Comparison of ENCODE assay signal across 19 cellular contexts in genomic region chr7:44124822-44125202, GRCh38. TPM values are rescaled to one million over a fixed set of nuclear protein-coding genes. Genes with fewer than 3 reads are reported as not detected.
DNase-seq lines count a peak whose midpoint lies in the region; ATAC-seq and TF ChIP-seq lines count a peak whose summit lies in the region.
"Had no signal": no experiment of that assay in that cellular context is flagged by ENCODE, and none has a peak within 500 bp of the region (broad histone marks: within the 10 kb centered on the region; RNA-seq: fewer than 3 reads in every experiment).

No MANE protein-coding gene starts in this region.

- H3K4me1 ChIP-seq in neural progenitor cell: peaks cover 9% of the 10 kb centered on the region

- no peak overlapping the region for H3K4me2 ChIP-seq in neural progenitor cell

- peaks cover 13% of the 10 kb centered on the region for H3K36me3 Mint-ChIP-seq in activated naive CD4-positive, alpha-beta T cell treated with anti-CD3 and anti-CD28 coated beads, Interleukin-2, amount 10 ng/mL, durations not matched to agents 7 days and 5 days
- H3K36me3 Mint-ChIP-seq in activated naive CD4-positive, alpha-beta T cell treated with anti-CD3 and anti-CD28 coated beads, Interleukin-2, amount 50 U/mL, for 72 hours: peaks cover 12 to 22% of the 10 kb centered on the region in 2 donors
- peaks cover 15% of the 10 kb centered on the region for H3K36me3 Mint-ChIP-seq in effector memory CD8-positive, alpha-beta T cell (ENCODE audit: insufficient read depth)
- peaks cover 11% of the 10 kb centered on the region for H3K36me3 Mint-ChIP-seq in neural progenitor cell

- no peak for ATAC-seq in activated naive CD4-positive, alpha-beta T cell treated with anti-CD3 and anti-CD28 coated beads, Interleukin-2, amount 50 U/mL, for 72 hours
- ATAC-seq in effector memory CD8-positive, alpha-beta T cell (replicated peaks): no peak
- ATAC-seq in GM18907 (IDR thresholded peaks at IDR 0.05; ENCODE audit: unreplicated experiment): no peak

- no peak for TF ChIP-seq CTCF in neural progenitor cell (IDR thresholded peaks at IDR 0.05)

- H3K27ac Mint-ChIP-seq in activated naive CD4-positive, alpha-beta T cell treated with anti-CD3 and anti-CD28 coated beads, Interleukin-2, amount 10 ng/mL, durations not matched to agents 7 days and 5 days: no peak overlapping the region
- no peak overlapping the region for H3K27ac Mint-ChIP-seq in activated naive CD4-positive, alpha-beta T cell treated with anti-CD3 and anti-CD28 coated beads, Interleukin-2, amount 50 U/mL, for 72 hours
- no peak overlapping the region for H3K27ac Mint-ChIP-seq in effector memory CD8-positive, alpha-beta T cell
- H3K27ac Mint-ChIP-seq in neural progenitor cell: no peak overlapping the region

- peaks cover 16% of the 10 kb centered on the region for H3K27me3 ChIP-seq in neural progenitor cell
- H3K27me3 ChIP-seq: stomach, transverse colon had no signal

- peaks cover 3% of the 10 kb centered on the region for H3F3A ChIP-seq in neural progenitor cell (ENCODE audit: low read depth)

- no peak overlapping the region for H3K27ac ChIP-seq in neural progenitor cell

- CTCF ChIA-PET in activated naive CD4-positive, alpha-beta T cell treated with anti-CD3 and anti-CD28 coated beads, Interleukin-2, amount 10 ng/mL, durations not matched to agents 7 days and 5 days (lab: Charles Lee): interaction anchor here (0.9 kb wide), 1 partner anchor 78 kb away, joined by 3 read pairs; no protein-coding TSS in a partner anchor

- no peaks in the 10 kb centered on the region for H4K20me1 ChIP-seq in neural progenitor cell (ENCODE audit: low read depth)

- peaks cover 47% of the 10 kb centered on the region for H3K27me3 Mint-ChIP-seq in activated naive CD4-positive, alpha-beta T cell treated with anti-CD3 and anti-CD28 coated beads, Interleukin-2, amount 10 ng/mL, durations not matched to agents 7 days and 5 days
- H3K27me3 Mint-ChIP-seq in effector memory CD8-positive, alpha-beta T cell: no peaks in the 10 kb centered on the region
- H3K27me3 Mint-ChIP-seq in neural progenitor cell (ENCODE audit: insufficient read depth, low read depth): peaks cover 6% of the 10 kb centered on the region

- H3K4me3 Mint-ChIP-seq in activated naive CD4-positive, alpha-beta T cell treated with anti-CD3 and anti-CD28 coated beads, Interleukin-2, amount 10 ng/mL, durations not matched to agents 7 days and 5 days: peak overlapping the region; percentile 22
- H3K4me3 Mint-ChIP-seq in effector memory CD8-positive, alpha-beta T cell: peak overlapping the region; percentile 87 to 97
- H3K4me3 Mint-ChIP-seq in neural progenitor cell: peak overlapping the region; percentile 91

- no peak for DNase-seq in activated naive CD4-positive, alpha-beta T cell treated with anti-CD3 and anti-CD28 coated beads, Interleukin-2, amount 10 ng/mL, durations not matched to agents 7 days and 5 days
- DNase-seq in activated naive CD4-positive, alpha-beta T cell treated with anti-CD3 and anti-CD28 coated beads, Interleukin-2, amount 50 U/mL, for 72 hours (ENCODE audit: low spot score in 2 of 2): no peak
- DNase-seq in NAMALWA (ENCODE audit: low spot score) (peak; percentile 25), neural progenitor cell (ENCODE audit: low spot score) (no peak), anterior cingulate cortex (lab: John Stamatoyannopoulos, UW) (no peak)
- DNase-seq in effector memory CD8-positive, alpha-beta T cell: no peak
- DNase-seq in activated effector memory CD4-positive, alpha-beta T cell treated with Interleukin-2 at 50 U/mL for 16 hours: no peak
- DNase-seq: COR-L47; DMS79 treated with DMSO at 0.1 percent for 48 hours; NCI-H187; NCI-H748 treated with DMSO at 0.1 percent for 48 hours; retina; Right ventricle myocardium superior; stimulated activated CD4-positive, alpha-beta T cell treated with anti-CD3 and anti-CD28 coated beads, Interleukin-4, amount 100 ng/mL, for 1 hour; stomach; transverse colon had no signal

- H3K4me1 Mint-ChIP-seq in activated naive CD4-positive, alpha-beta T cell treated with anti-CD3 and anti-CD28 coated beads, Interleukin-2, amount 10 ng/mL, durations not matched to agents 7 days and 5 days: peaks cover 34% of the 10 kb centered on the region
- peaks cover 14% of the 10 kb centered on the region in 2 donors for H3K4me1 Mint-ChIP-seq in effector memory CD8-positive, alpha-beta T cell (ENCODE audit: low read depth in 2 of 2)
- H3K4me1 Mint-ChIP-seq in neural progenitor cell: peaks cover 21% of the 10 kb centered on the region

- H3K79me2 ChIP-seq in neural progenitor cell (ENCODE audit: low read depth): peaks cover 32% of the 10 kb centered on the region

- H3K4me3 ChIP-seq in neural progenitor cell: no peak overlapping the region

- H3K9me3 ChIP-seq in neural progenitor cell (ENCODE audit: low read depth): no peaks in the 10 kb centered on the region
- H3K9me3 ChIP-seq: stomach, transverse colon had no signal

- no peaks in the 10 kb centered on the region for H3K36me3 ChIP-seq in neural progenitor cell
- H3K36me3 ChIP-seq: transverse colon had no signal

- no peak overlapping the region for H3K9ac ChIP-seq in neural progenitor cell

- no peak overlapping the region for H2AFZ ChIP-seq in neural progenitor cell (replicated peaks)

- H3K9me3 Mint-ChIP-seq in activated naive CD4-positive, alpha-beta T cell treated with anti-CD3 and anti-CD28 coated beads, Interleukin-2, amount 10 ng/mL, durations not matched to agents 7 days and 5 days: no peaks in the 10 kb centered on the region
- no peaks in the 10 kb centered on the region for H3K9me3 Mint-ChIP-seq in activated naive CD4-positive, alpha-beta T cell treated with anti-CD3 and anti-CD28 coated beads, Interleukin-2, amount 50 U/mL, for 72 hours
- no peaks in the 10 kb centered on the region for H3K9me3 Mint-ChIP-seq in effector memory CD8-positive, alpha-beta T cell
- H3K9me3 Mint-ChIP-seq in neural progenitor cell: peaks cover 7% of the 10 kb centered on the region

RNA-seq across cellular contexts. Expression of gene POLD2, which starts 1.5 kb away (rescaled TPM):
- total RNA-seq in activated naive CD4-positive, alpha-beta T cell treated with anti-CD3 and anti-CD28 coated beads, Interleukin-2, amount 50 U/mL, for 72 hours: 100 to 1,000 TPM; 129 to 212 TPM
- 126 and 232 TPM in 2 replicates for total RNA-seq in neural progenitor cell (ENCODE audit: low replicate concordance)

RNA-seq across cellular contexts. Expression of gene MYL7, which starts 16.3 kb away (rescaled TPM):
- total RNA-seq in activated naive CD4-positive, alpha-beta T cell treated with anti-CD3 and anti-CD28 coated beads, Interleukin-2, amount 50 U/mL, for 72 hours: not detected
- total RNA-seq in neural progenitor cell (ENCODE audit: low replicate concordance): not detected in 2 replicates
- total RNA-seq: fibroblast of lung, H4, stomach, transverse colon had no signal

RNA-seq across cellular contexts. Expression of gene AEBP1, which starts 20.7 kb away (rescaled TPM):
- 10 to 100 TPM; 14.6 to 26.9 TPM for total RNA-seq in activated naive CD4-positive, alpha-beta T cell treated with anti-CD3 and anti-CD28 coated beads, Interleukin-2, amount 50 U/mL, for 72 hours
- 4.5 and 16.7 TPM in 2 replicates for total RNA-seq in neural progenitor cell (ENCODE audit: low replicate concordance)

RNA-seq across cellular contexts. Expression of gene POLM, which starts 42.5 kb away (rescaled TPM):
- 10 to 100 TPM; 35.7 to 37.2 TPM for total RNA-seq in activated naive CD4-positive, alpha-beta T cell treated with anti-CD3 and anti-CD28 coated beads, Interleukin-2, amount 50 U/mL, for 72 hours
- 5.9 and 16.4 TPM in 2 replicates for total RNA-seq in neural progenitor cell (ENCODE audit: low replicate concordance)

RNA-seq across cellular contexts. Expression of gene PGAM2, which starts 59.4 kb away (rescaled TPM):
- total RNA-seq in activated naive CD4-positive, alpha-beta T cell treated with anti-CD3 and anti-CD28 coated beads, Interleukin-2, amount 50 U/mL, for 72 hours: 1 to 10 TPM in 1 of 2 donors, under 1 TPM in 1; 0.64 to 1.0 TPM
- total RNA-seq in neural progenitor cell (ENCODE audit: low replicate concordance): 11.2 and 11.3 TPM in 2 replicates
- total RNA-seq: H4 had no signal

Comparison
In these comparisons a context has a peak if more than half of its experiments do, and no peak if none do; other contexts are left out.
1. H3K4me3 Mint-ChIP-seq: peak in every context shown above with its lines; median percentile 92 in effector memory CD8-positive, alpha-beta T cell; 91 in neural progenitor cell; 22 in activated naive CD4-positive, alpha-beta T cell treated with anti-CD3 and anti-CD28 coated beads, Interleukin-2, amount 10 ng/mL, durations not matched to agents 7 days and 5 days.